ENCODE assay signal across 6 cellular contexts in the genomic region with DNA sequence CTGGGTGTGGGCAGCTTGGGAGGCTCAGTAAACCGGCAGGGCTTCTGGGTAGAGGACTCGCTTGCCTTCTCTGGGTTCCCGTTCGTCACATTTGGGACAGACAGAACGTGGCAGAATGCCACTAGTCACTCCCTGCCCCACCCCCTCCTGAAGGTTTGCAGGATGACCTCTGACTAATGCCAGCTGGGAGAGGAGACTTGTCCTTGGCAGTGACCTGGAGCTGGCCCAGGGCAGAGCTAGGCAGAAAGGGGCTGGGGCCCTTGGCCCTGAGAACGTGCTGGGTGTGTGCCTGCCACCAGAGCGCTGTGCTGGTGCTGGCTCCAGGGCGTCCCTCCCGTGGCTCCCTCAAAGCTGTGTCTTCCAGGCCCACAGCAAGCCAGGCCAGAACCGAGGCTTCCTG.
DNase-seq lines count a peak whose midpoint lies in the region; ATAC-seq, FAIRE-seq and TF ChIP-seq lines count a peak whose summit lies in the region.
"Not testable (repeated sequence)": the region's sequence is repeated elsewhere in the genome, so short reads cannot be mapped to it uniquely, and the experiment has no call there.

No MANE protein-coding gene starts in this region.

- CTCF ChIA-PET in HepG2 (lab: Yijun Ruan, JAX; ENCODE audit: low intra/inter-chr PET ratio, low total read pairs) = not testable (repeated sequence)

- not testable (repeated sequence) for TF ChIP-seq CTCF in heart right ventricle (IDR thresholded peaks at IDR 0.05); HepG2 (CRISPR knock-in tag; IDR thresholded peaks at IDR 0.05); gastrocnemius medialis (IDR thresholded peaks at IDR 0.05 in 4 of 5, conservative IDR thresholded peaks at IDR 0.05 in 1 of 5)

- WGBS in heart right ventricle, 2 donors = no CpG with 5 or more reads among the region's 10 CpGs
- no CpG with 5 or more reads among the region's 10 CpGs for WGBS in HepG2 (ENCODE audit: low lambda C conversion rate)

- intact Hi-C loops in Right ventricle myocardium superior (cut with DNase I); heart right ventricle (cut with DNase I); left ventricle myocardium superior (cut with micrococcal nuclease); HepG2 (cut with micrococcal nuclease; ENCODE audit: unreplicated experiment); gastrocnemius medialis (cut with DNase I; ENCODE audit: low total_unique reads): not testable (repeated sequence)

- POLR2A ChIA-PET in HepG2 (lab: Yijun Ruan, JAX) = not testable (repeated sequence)

- BruUV-seq in HepG2 (replicated peaks; lab: Mats Ljungman, UMichigan) = not testable (repeated sequence)

- H3K4me3 ChIP-seq in heart right ventricle; HepG2 (replicated peaks in 1 of 3; ENCODE audit: insufficient read depth in 1 of 3, low read depth in 2 of 3, low read length in 3 of 3); gastrocnemius medialis: not testable (repeated sequence)

- H4K20me1 ChIP-seq in HepG2 (ENCODE audit: insufficient read depth, low read length) = not testable (repeated sequence)

- not testable (repeated sequence) for H3K4me1 ChIP-seq in heart right ventricle; HepG2 (ENCODE audit: insufficient read depth, low read length); gastrocnemius medialis

- H3K9ac ChIP-seq in HepG2 (ENCODE audit: insufficient read depth, low read depth, low read length) = not testable (repeated sequence)

- FAIRE-seq in HepG2 (lab: Jason Lieb, UNC) = not testable (repeated sequence)

- not testable (repeated sequence) for H3K9me3 ChIP-seq in heart right ventricle; HepG2 (ENCODE audit: low read length); gastrocnemius medialis

- H3K27ac ChIP-seq in heart right ventricle; HepG2 (ENCODE audit: extremely low read length, insufficient read depth, low read length); gastrocnemius medialis: not testable (repeated sequence)

- not testable (repeated sequence) for H3K36me3 ChIP-seq in heart right ventricle; HepG2 (replicated peaks in 1 of 2; ENCODE audit: control insufficient read depth in 1 of 2, insufficient read depth in 2 of 2, low read length in 2 of 2); gastrocnemius medialis

- H3K79me2 ChIP-seq in HepG2 (ENCODE audit: insufficient read depth, low read length) = not testable (repeated sequence)

- H3K27me3 ChIP-seq in heart right ventricle; HepG2 (ENCODE audit: control insufficient read depth in 1 of 2, insufficient read depth in 2 of 2, low read length in 2 of 2); gastrocnemius medialis: not testable (repeated sequence)

- not testable (repeated sequence) for H2AFZ ChIP-seq in HepG2 (ENCODE audit: low read length)

- not testable (repeated sequence) for TF ChIP-seq EP300 in HepG2 (IDR thresholded peaks at IDR 0.05; ENCODE audit: low read depth in 2 of 2, low read length in 2 of 2); HepG2 (CRISPR knock-in tag; IDR thresholded peaks at IDR 0.05; ENCODE audit: borderline replicate concordance)

- peak; percentile 45 for ATAC-seq in esophagus mucosa
- ATAC-seq in Right ventricle myocardium superior (ENCODE audit: poor library complexity) = peak; percentile 80
- ATAC-seq in heart right ventricle = peak; percentile 54 to 88 (median 77)
- peak; percentile 86 for ATAC-seq in left ventricle myocardium superior
- ATAC-seq in HepG2 = peak; percentile 11; the same call in 2 of the 3 replicates
- peak; percentile 28 to 37 for ATAC-seq in gastrocnemius medialis

- H3K4me2 ChIP-seq in HepG2 (ENCODE audit: low read depth, low read length) = not testable (repeated sequence)

- not testable (repeated sequence) for TF ChIP-seq POLR2A in HepG2 (IDR thresholded peaks at IDR 0.05; ENCODE audit: insufficient read depth in 1 of 2, low read depth in 2 of 2, low read length in 2 of 2); gastrocnemius medialis (IDR thresholded peaks at IDR 0.05)

- not testable (repeated sequence) for DNase-seq in Right ventricle myocardium superior; heart right ventricle; left ventricle myocardium superior; HepG2 (ENCODE audit: low spot score); gastrocnemius medialis

- not testable (repeated sequence) for TF ChIP-seq RAD21 in HepG2 (CRISPR knock-in tag; IDR thresholded peaks at IDR 0.05)

- in situ Hi-C loops in HepG2 (cut with HindIII; ENCODE audit: extremely low pct_ligation_motif_present, low pct_unique_long_range_greater_than_20kb); gastrocnemius medialis (cut with MboI; ENCODE audit: low sequenced_read_pairs in 4 of 4): not testable (repeated sequence)

Comparison
In these comparisons a context has a peak if more than half of its experiments do, and no peak if none do; other contexts are left out.
1. ATAC-seq: peak in every context shown above with its lines; median percentile 86 in left ventricle myocardium superior; 80 in Right ventricle myocardium superior; 77 in heart right ventricle; 45 in esophagus mucosa; 32 in gastrocnemius medialis; 11 in HepG2.